Comparison of ENCODE assay signal across 8 cellular contexts in genomic region chr14:50229646-50230045, GRCh38. TPM values are rescaled to one million over a fixed set of nuclear protein-coding genes. Genes with fewer than 3 reads are reported as not detected.
DNase-seq lines count a peak whose midpoint lies in the region; ATAC-seq and TF ChIP-seq lines count a peak whose summit lies in the region.

No MANE protein-coding gene starts in this region.

- peaks cover 17% of the 10 kb centered on the region for H3K4me1 Mint-ChIP-seq in MCF 10A (ENCODE audit: insufficient read depth, unreplicated experiment)

- H3K4me1 ChIP-seq in left ventricle myocardium inferior (peaks cover 75% of the 10 kb centered on the region), uterus (peaks cover 0 to 9% of the 10 kb centered on the region in 2 donors)

- H3K4me3 ChIP-seq in left ventricle myocardium inferior, result peak overlapping the region; percentile 83
- peak overlapping the region in 1 of 2 donors; percentile 91 for H3K4me3 ChIP-seq in uterus

- no peak for ATAC-seq in left ventricle myocardium superior
- ATAC-seq in GM18867 (IDR thresholded peaks at IDR 0.05; ENCODE audit: unreplicated experiment), result no peak

- peak overlapping the region; percentile 84 for H3K4me3 Mint-ChIP-seq in MCF 10A (ENCODE audit: unreplicated experiment)

- no peaks in the 10 kb centered on the region for H3K9me3 Mint-ChIP-seq in MCF 10A (ENCODE audit: unreplicated experiment)

- TF ChIP-seq CTCF in left ventricle myocardium inferior (IDR thresholded peaks at IDR 0.05; ENCODE audit: borderline replicate concordance), result no peak
- TF ChIP-seq CTCF in MCF 10A (IDR thresholded peaks at IDR 0.05; ENCODE audit: unreplicated experiment), result no peak
- TF ChIP-seq CTCF in uterus (IDR thresholded peaks at IDR 0.05), result no peak

- H3K27me3 ChIP-seq in left ventricle myocardium inferior (ENCODE audit: low read depth), result no peaks in the 10 kb centered on the region
- H3K27me3 ChIP-seq in uterus, result no peaks in the 10 kb centered on the region

- peaks cover 5% of the 10 kb centered on the region for H3K36me3 Mint-ChIP-seq in MCF 10A (ENCODE audit: insufficient read depth, unreplicated experiment)

- peak overlapping the region; percentile 99 for H3K27ac ChIP-seq in left ventricle myocardium inferior (replicated peaks)
- peak overlapping the region; percentile 2 to 99 for H3K27ac ChIP-seq in uterus

- H3K36me3 ChIP-seq in left ventricle myocardium inferior (no peaks in the 10 kb centered on the region), uterus (no peaks in the 10 kb centered on the region)

- intact Hi-C loops in left ventricle myocardium inferior (cut with micrococcal nuclease) (no loop called here), left ventricle myocardium superior (cut with micrococcal nuclease) (no loop called here), MCF 10A (cut with micrococcal nuclease) (loop anchor here (2.0 to 5.0 kb wide), 2 partner anchors 113 to 367 kb away; partner anchors contain the start of gene VCPKMT), uterus (cut with DNase I; ENCODE audit: low total_unique reads) (no loop called here)

- H3K9me3 ChIP-seq in left ventricle myocardium inferior (replicated peaks), result no peaks in the 10 kb centered on the region
- H3K9me3 ChIP-seq in uterus, result no peaks in the 10 kb centered on the region

- CTCF ChIA-PET in MCF 10A (lab: Yijun Ruan, JAX), result interaction anchor here (0.7 to 1.7 kb wide), 4 partner anchors 28 to 368 kb away, joined by 3 to 9 read pairs (median 4); no protein-coding TSS in a partner anchor

- BruUV-seq in MCF 10A (replicated peaks; lab: Mats Ljungman, UMichigan), result no TSS peak

- DNase-seq in left ventricle myocardium inferior (no peak), left ventricle myocardium superior (no peak), MCF 10A (ENCODE audit: unreplicated experiment) (no peak), midbrain (lab: John Stamatoyannopoulos, UW) (peak; percentile 14), uterus (no peak), H4 (ENCODE audit: low spot score) (no peak), SW 1271 (lab: John Stamatoyannopoulos, UW) (no peak)

- TF ChIP-seq POLR2A in uterus (IDR thresholded peaks at IDR 0.05), result no peak

- no peaks in the 10 kb centered on the region for H3K27me3 Mint-ChIP-seq in MCF 10A (ENCODE audit: insufficient read depth, unreplicated experiment)

- peak overlapping the region; percentile 95 for H3K27ac Mint-ChIP-seq in MCF 10A (ENCODE audit: low read depth, unreplicated experiment)

- POLR2A ChIA-PET in MCF 10A (lab: Yijun Ruan, JAX), result interaction anchor here (0.6 to 2.3 kb wide), 5 partner anchors 62 to 113 kb away, joined by 3 to 8 read pairs (median 5); partner anchors contain the start of gene VCPKMT

RNA-seq across cellular contexts. Expression of gene SOS2, which starts 1.7 kb away (rescaled TPM):
- total RNA-seq in left ventricle myocardium inferior, result 33.0 TPM
- 40.8 TPM for total RNA-seq in left ventricle myocardium superior
- 19.0 and 21.5 TPM in 2 replicates for total RNA-seq in MCF 10A (2022)
- total RNA-seq in uterus, result 10 to 100 TPM; 21.8 to 66.9 (median 32.8) TPM
- 13.4 and 16.8 TPM in 2 replicates for total RNA-seq in H4 (2014; rRNA removed; shearing (Covaris generic))
